Comparison of ENCODE assay signal across 1 cellular context in the genomic region with DNA sequence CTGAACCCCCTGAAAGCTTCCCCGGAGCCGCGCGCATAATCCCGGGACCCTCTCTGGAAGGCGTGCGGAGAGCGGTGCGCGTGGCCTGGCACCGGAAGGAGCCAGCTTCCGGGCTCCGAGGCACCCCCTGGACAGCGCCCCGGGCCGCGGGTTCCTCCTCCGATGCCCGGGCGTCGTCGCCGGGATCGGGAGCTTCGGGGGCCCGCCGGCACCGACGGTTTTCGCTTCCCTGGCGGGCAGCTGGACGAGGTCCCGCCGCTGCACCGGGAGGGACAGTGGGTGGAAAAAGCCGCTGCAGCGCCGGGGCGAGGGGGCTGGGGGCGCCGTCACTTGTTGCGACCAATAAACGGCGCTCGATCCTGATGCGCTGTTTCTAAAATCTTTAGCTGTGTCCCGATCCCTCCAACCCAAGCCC.
TF ChIP-seq lines count a peak whose summit lies in the region.

No MANE protein-coding gene starts in this region.

TF ChIP-seq in HEK293, 187 proteins besides CTCF, POLR2A, EP300 and RAD21 (continued from another document and continues in another):
- TF ChIP-seq, protein P1, sequence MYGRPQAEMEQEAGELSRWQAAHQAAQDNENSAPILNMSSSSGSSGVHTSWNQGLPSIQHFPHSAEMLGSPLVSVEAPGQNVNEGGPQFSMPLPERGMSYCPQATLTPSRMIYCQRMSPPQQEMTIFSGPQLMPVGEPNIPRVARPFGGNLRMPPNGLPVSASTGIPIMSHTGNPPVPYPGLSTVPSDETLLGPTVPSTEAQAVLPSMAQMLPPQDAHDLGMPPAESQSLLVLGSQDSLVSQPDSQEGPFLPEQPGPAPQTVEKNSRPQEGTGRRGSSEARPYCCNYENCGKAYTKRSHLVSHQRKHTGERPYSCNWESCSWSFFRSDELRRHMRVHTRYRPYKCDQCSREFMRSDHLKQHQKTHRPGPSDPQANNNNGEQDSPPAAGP (tag by site-specific recombination; IDR thresholded peaks at IDR 0.05) = no peak
- TF ChIP-seq, protein P2, sequence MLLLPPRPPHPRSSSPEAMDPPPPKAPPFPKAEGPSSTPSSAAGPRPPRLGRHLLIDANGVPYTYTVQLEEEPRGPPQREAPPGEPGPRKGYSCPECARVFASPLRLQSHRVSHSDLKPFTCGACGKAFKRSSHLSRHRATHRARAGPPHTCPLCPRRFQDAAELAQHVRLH (tag by site-specific recombination; IDR thresholded peaks at IDR 0.05) = no peak
- TF ChIP-seq ZSCAN23 (tag by site-specific recombination; IDR thresholded peaks at IDR 0.05) (no peak), ZBTB21 (tag by site-specific recombination; IDR thresholded peaks at IDR 0.05) (no peak), ZNF629 (tag by site-specific recombination; IDR thresholded peaks at IDR 0.05) (no peak), IKZF3 (tag by site-specific recombination; IDR thresholded peaks at IDR 0.05) (no peak), ZNF571 (tag by site-specific recombination; IDR thresholded peaks at IDR 0.05) (no peak), MYNN (tag by site-specific recombination; IDR thresholded peaks at IDR 0.05; ENCODE audit: borderline replicate concordance) (no peak), ZFHX2 (tag by site-specific recombination; conservative IDR thresholded peaks at IDR 0.05) (no peak; the same call in 1 of the 2 replicates), ZNF155 (tag by site-specific recombination; IDR thresholded peaks at IDR 0.05) (no peak), ZEB2 (tag by site-specific recombination; IDR thresholded peaks at IDR 0.05) (peak; percentile 42; the same call in 1 of the 2 replicates), ZNF747 (tag by site-specific recombination; IDR thresholded peaks at IDR 0.05) (no peak), ZNF214 (tag by site-specific recombination; IDR thresholded peaks at IDR 0.05; ENCODE audit: borderline replicate concordance) (no peak), ZNF2 (tag by site-specific recombination; IDR thresholded peaks at IDR 0.05) (peak; percentile 47; the same call in 1 of the 2 replicates), ZNF423 (tag by site-specific recombination; IDR thresholded peaks at IDR 0.05) (0 out of 2 replicates have a peak, but pooled peaks have one; percentile 23), ZNF311 (tag by site-specific recombination; IDR thresholded peaks at IDR 0.05; ENCODE audit: borderline replicate concordance) (no peak), OSR2 (tag by site-specific recombination; IDR thresholded peaks at IDR 0.05) (no peak), ZBTB17 (tag by site-specific recombination; IDR thresholded peaks at IDR 0.05) (0 out of 2 replicates have a peak, but pooled peaks have one; percentile 24), ZNF670 (tag by site-specific recombination; IDR thresholded peaks at IDR 0.05; ENCODE audit: low read depth) (no peak), MZF1 (tag by site-specific recombination; IDR thresholded peaks at IDR 0.05; ENCODE audit: borderline replicate concordance) (no peak), ZNF114 (tag by site-specific recombination; IDR thresholded peaks at IDR 0.05) (no peak), ZNF529 (tag by site-specific recombination; IDR thresholded peaks at IDR 0.05; ENCODE audit: insufficient replicate concordance) (no peak), ZNF626 (tag by site-specific recombination; IDR thresholded peaks at IDR 0.05) (no peak), ZNF549 (tag by site-specific recombination; IDR thresholded peaks at IDR 0.05) (no peak), REPIN1 (tag by site-specific recombination; IDR thresholded peaks at IDR 0.05; ENCODE audit: low read depth) (no peak), ZNF366 (tag by site-specific recombination; conservative IDR thresholded peaks at IDR 0.05) (no peak), ZXDB (tag by site-specific recombination; IDR thresholded peaks at IDR 0.05) (no peak), ZNF248 (tag by site-specific recombination; IDR thresholded peaks at IDR 0.05) (no peak), SP3 (tag by site-specific recombination; IDR thresholded peaks at IDR 0.05) (no peak), ZNF610 (tag by site-specific recombination; IDR thresholded peaks at IDR 0.05; ENCODE audit: borderline replicate concordance) (no peak), ZNF132 (tag by site-specific recombination; IDR thresholded peaks at IDR 0.05; ENCODE audit: borderline replicate concordance) (no peak), ZNF768 (tag by site-specific recombination; IDR thresholded peaks at IDR 0.05) (no peak), OVOL3 (tag by site-specific recombination; IDR thresholded peaks at IDR 0.05) (no peak), RBAK (tag by site-specific recombination; IDR thresholded peaks at IDR 0.05) (no peak)
- TF ChIP-seq, protein P3, sequence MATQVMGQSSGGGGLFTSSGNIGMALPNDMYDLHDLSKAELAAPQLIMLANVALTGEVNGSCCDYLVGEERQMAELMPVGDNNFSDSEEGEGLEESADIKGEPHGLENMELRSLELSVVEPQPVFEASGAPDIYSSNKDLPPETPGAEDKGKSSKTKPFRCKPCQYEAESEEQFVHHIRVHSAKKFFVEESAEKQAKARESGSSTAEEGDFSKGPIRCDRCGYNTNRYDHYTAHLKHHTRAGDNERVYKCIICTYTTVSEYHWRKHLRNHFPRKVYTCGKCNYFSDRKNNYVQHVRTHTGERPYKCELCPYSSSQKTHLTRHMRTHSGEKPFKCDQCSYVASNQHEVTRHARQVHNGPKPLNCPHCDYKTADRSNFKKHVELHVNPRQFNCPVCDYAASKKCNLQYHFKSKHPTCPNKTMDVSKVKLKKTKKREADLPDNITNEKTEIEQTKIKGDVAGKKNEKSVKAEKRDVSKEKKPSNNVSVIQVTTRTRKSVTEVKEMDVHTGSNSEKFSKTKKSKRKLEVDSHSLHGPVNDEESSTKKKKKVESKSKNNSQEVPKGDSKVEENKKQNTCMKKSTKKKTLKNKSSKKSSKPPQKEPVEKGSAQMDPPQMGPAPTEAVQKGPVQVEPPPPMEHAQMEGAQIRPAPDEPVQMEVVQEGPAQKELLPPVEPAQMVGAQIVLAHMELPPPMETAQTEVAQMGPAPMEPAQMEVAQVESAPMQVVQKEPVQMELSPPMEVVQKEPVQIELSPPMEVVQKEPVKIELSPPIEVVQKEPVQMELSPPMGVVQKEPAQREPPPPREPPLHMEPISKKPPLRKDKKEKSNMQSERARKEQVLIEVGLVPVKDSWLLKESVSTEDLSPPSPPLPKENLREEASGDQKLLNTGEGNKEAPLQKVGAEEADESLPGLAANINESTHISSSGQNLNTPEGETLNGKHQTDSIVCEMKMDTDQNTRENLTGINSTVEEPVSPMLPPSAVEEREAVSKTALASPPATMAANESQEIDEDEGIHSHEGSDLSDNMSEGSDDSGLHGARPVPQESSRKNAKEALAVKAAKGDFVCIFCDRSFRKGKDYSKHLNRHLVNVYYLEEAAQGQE (tag by site-specific recombination; IDR thresholded peaks at IDR 0.05) = peak; percentile 88
- TF ChIP-seq, protein P4, sequence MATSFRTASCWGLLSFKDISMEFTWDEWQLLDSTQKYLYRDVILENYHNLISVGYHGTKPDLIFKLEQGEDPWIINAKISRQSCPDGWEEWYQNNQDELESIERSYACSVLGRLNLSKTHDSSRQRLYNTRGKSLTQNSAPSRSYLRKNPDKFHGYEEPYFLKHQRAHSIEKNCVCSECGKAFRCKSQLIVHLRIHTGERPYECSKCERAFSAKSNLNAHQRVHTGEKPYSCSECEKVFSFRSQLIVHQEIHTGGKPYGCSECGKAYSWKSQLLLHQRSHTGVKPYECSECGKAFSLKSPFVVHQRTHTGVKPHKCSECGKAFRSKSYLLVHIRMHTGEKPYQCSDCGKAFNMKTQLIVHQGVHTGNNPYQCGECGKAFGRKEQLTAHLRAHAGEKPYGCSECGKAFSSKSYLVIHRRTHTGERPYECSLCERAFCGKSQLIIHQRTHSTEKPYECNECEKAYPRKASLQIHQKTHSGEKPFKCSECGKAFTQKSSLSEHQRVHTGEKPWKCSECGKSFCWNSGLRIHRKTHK (tag by site-specific recombination; IDR thresholded peaks at IDR 0.05) = no peak
- TF ChIP-seq, protein P5, sequence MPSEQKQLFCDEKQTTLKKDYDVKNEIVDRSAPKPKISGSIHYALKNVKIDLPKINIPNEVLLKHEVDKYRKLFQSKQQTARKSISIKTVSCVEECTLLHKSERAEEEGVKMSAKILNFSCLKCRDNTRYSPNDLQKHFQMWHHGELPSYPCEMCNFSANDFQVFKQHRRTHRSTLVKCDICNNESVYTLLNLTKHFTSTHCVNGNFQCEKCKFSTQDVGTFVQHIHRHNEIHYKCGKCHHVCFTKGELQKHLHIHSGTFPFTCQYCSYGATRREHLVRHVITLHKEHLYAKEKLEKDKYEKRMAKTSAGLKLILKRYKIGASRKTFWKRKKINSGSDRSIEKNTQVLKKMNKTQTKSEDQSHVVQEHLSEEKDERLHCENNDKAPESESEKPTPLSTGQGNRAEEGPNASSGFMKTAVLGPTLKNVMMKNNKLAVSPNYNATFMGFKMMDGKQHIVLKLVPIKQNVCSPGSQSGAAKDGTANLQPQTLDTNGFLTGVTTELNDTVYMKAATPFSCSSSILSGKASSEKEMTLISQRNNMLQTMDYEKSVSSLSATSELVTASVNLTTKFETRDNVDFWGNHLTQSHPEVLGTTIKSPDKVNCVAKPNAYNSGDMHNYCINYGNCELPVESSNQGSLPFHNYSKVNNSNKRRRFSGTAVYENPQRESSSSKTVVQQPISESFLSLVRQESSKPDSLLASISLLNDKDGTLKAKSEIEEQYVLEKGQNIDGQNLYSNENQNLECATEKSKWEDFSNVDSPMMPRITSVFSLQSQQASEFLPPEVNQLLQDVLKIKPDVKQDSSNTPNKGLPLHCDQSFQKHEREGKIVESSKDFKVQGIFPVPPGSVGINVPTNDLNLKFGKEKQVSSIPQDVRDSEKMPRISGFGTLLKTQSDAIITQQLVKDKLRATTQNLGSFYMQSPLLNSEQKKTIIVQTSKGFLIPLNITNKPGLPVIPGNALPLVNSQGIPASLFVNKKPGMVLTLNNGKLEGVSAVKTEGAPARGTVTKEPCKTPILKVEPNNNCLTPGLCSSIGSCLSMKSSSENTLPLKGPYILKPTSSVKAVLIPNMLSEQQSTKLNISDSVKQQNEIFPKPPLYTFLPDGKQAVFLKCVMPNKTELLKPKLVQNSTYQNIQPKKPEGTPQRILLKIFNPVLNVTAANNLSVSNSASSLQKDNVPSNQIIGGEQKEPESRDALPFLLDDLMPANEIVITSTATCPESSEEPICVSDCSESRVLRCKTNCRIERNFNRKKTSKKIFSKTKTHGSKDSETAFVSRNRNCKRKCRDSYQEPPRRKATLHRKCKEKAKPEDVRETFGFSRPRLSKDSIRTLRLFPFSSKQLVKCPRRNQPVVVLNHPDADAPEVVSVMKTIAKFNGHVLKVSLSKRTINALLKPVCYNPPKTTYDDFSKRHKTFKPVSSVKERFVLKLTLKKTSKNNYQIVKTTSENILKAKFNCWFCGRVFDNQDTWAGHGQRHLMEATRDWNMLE (tag by site-specific recombination; conservative IDR thresholded peaks at IDR 0.05; ENCODE audit: low read depth) = no peak
- TF ChIP-seq, protein P6, sequence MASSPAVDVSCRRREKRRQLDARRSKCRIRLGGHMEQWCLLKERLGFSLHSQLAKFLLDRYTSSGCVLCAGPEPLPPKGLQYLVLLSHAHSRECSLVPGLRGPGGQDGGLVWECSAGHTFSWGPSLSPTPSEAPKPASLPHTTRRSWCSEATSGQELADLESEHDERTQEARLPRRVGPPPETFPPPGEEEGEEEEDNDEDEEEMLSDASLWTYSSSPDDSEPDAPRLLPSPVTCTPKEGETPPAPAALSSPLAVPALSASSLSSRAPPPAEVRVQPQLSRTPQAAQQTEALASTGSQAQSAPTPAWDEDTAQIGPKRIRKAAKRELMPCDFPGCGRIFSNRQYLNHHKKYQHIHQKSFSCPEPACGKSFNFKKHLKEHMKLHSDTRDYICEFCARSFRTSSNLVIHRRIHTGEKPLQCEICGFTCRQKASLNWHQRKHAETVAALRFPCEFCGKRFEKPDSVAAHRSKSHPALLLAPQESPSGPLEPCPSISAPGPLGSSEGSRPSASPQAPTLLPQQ (tag by site-specific recombination; IDR thresholded peaks at IDR 0.05) = no peak
- TF ChIP-seq, protein P7, sequence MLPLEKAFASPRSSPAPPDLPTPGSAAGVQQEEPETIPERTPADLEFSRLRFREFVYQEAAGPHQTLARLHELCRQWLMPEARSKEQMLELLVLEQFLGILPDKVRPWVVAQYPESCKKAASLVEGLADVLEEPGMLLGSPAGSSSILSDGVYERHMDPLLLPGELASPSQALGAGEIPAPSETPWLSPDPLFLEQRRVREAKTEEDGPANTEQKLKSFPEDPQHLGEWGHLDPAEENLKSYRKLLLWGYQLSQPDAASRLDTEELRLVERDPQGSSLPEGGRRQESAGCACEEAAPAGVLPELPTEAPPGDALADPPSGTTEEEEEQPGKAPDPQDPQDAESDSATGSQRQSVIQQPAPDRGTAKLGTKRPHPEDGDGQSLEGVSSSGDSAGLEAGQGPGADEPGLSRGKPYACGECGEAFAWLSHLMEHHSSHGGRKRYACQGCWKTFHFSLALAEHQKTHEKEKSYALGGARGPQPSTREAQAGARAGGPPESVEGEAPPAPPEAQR (tag by site-specific recombination; IDR thresholded peaks at IDR 0.05) = no peak
- TF ChIP-seq, protein P8, sequence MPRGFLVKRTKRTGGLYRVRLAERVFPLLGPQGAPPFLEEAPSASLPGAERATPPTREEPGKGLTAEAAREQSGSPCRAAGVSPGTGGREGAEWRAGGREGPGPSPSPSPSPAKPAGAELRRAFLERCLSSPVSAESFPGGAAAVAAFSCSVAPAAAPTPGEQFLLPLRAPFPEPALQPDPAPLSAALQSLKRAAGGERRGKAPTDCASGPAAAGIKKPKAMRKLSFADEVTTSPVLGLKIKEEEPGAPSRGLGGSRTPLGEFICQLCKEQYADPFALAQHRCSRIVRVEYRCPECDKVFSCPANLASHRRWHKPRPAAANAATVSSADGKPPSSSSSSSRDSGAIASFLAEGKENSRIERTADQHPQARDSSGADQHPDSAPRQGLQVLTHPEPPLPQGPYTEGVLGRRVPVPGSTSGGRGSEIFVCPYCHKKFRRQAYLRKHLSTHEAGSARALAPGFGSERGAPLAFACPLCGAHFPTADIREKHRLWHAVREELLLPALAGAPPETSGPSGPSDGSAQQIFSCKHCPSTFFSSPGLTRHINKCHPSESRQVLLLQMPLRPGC (tag by site-specific recombination; IDR thresholded peaks at IDR 0.05) = no peak
- TF ChIP-seq, protein P9, sequence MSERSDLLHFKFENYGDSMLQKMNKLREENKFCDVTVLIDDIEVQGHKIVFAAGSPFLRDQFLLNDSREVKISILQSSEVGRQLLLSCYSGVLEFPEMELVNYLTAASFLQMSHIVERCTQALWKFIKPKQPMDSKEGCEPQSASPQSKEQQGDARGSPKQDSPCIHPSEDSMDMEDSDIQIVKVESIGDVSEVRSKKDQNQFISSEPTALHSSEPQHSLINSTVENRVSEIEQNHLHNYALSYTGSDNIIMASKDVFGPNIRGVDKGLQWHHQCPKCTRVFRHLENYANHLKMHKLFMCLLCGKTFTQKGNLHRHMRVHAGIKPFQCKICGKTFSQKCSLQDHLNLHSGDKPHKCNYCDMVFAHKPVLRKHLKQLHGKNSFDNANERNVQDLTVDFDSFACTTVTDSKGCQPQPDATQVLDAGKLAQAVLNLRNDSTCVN (tag by site-specific recombination; optimal IDR thresholded peaks at IDR 0.05) = peak; percentile 70
- TF ChIP-seq, protein P10, sequence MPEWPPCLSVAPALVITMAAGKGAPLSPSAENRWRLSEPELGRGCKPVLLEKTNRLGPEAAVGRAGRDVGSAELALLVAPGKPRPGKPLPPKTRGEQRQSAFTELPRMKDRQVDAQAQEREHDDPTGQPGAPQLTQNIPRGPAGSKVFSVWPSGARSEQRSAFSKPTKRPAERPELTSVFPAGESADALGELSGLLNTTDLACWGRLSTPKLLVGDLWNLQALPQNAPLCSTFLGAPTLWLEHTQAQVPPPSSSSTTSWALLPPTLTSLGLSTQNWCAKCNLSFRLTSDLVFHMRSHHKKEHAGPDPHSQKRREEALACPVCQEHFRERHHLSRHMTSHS (tag by site-specific recombination; IDR thresholded peaks at IDR 0.05) = no peak
